Comparison of ENCODE assay signal across 16 cellular contexts in genomic region chr2:11379558-11379957, GRCh38. TPM values are rescaled to one million over a fixed set of nuclear protein-coding genes. Genes with fewer than 3 reads are reported as not detected.
DNase-seq lines count a peak whose midpoint lies in the region; ATAC-seq, FAIRE-seq and TF ChIP-seq lines count a peak whose summit lies in the region.
"Had no signal": no experiment of that assay in that cellular context is flagged by ENCODE, and none has a peak within 500 bp of the region (broad histone marks: within the 10 kb centered on the region; RNA-seq: fewer than 3 reads in every experiment).

No MANE protein-coding gene starts in this region.

- TF ChIP-seq CTCF in IMR-90 (conservative IDR thresholded peaks at IDR 0.05; ENCODE audit: low read depth, low read length) (no peak), cardiac fibroblast (IDR thresholded peaks at IDR 0.05; ENCODE audit: low read depth, low read length) (no peak), HepG2 (CRISPR knock-in tag; IDR thresholded peaks at IDR 0.05) (no peak), transverse colon (IDR thresholded peaks at IDR 0.05) (no peak)

- H2AFZ ChIP-seq in IMR-90 (replicated peaks; ENCODE audit: low read length, poor library complexity) = peak overlapping the region; percentile 73
- H2AFZ ChIP-seq in HepG2 (ENCODE audit: low read length) = no peak overlapping the region

- POLR2A ChIA-PET in IMR-90 (lab: Charles Lee; ENCODE audit: unreplicated experiment) = no interaction called here
- POLR2A ChIA-PET in HepG2 (lab: Yijun Ruan, JAX) = interaction anchor here (1.0 to 6.8 kb wide), 2 partner anchors 10 to 24 kb away, joined by 3 to 99 read pairs; no protein-coding TSS in a partner anchor

- peak overlapping the region; percentile 15 to 95; a peak in 3 of 4 replicates for H4K8ac ChIP-seq in IMR-90 (ENCODE audit: low read depth in 2 of 2, low read length in 2 of 2)

- peak overlapping the region; percentile 35 for H2BK5ac ChIP-seq in IMR-90 (ENCODE audit: low read depth, low read length, poor library complexity, severe bottlenecking)

- dilution Hi-C loops in IMR-90 (cut with HindIII; ENCODE audit: low sequenced_read_pairs, unreplicated experiment) = no loop called here

- H3K4me1 ChIP-seq in IMR-90 (ENCODE audit: control insufficient read depth, insufficient read depth, low read length) (peaks cover 29% of the 10 kb centered on the region), HepG2 (ENCODE audit: insufficient read depth, low read length) (peaks cover 75% of the 10 kb centered on the region), transverse colon (peaks cover 12 to 31% (median 30%) of the 10 kb centered on the region in 4 donors)

- DNase-seq in IMR-90 (peak; percentile 47), cardiac fibroblast (ENCODE audit: low read depth in 2 of 2) (peak; percentile 18 to 82), HepG2 (ENCODE audit: low spot score) (no peak), transverse colon (no peak), GM19240 (ENCODE audit: insufficient read length, low spot score) (no peak), midbrain (lab: John Stamatoyannopoulos, UW) (no peak)
- DNase-seq: activated naive CD4-positive, alpha-beta T cell treated with Interleukin-2 at 50 U/mL for 16 hours; central memory CD4-positive, alpha-beta T cell; DMS 273 treated with DMSO at 0.1 percent for 48 hours; mesendoderm; MM.1S; NCI-H2171; stimulated activated CD4-positive, alpha-beta T cell treated with anti-CD3 and anti-CD28 coated beads, Interleukin-4, amount 100 ng/mL, for 4 hours; stimulated activated naive CD8-positive, alpha-beta T cell treated with anti-CD3 and anti-CD28 coated beads, Interleukin-15, Interleukin-2, amounts not matched to agents 100 U/mL and 50 U/mL, for 24 hours had no signal

- no peak for TF ChIP-seq RAD21 in IMR-90 (IDR thresholded peaks at IDR 0.05; ENCODE audit: low read length)
- TF ChIP-seq RAD21 in HepG2 (CRISPR knock-in tag; IDR thresholded peaks at IDR 0.05) = no peak

- H2AK9ac ChIP-seq in IMR-90 (replicated peaks; ENCODE audit: low read depth, low read length, poor library complexity) = peak overlapping the region; percentile 46

- H3K9me1 ChIP-seq in IMR-90 (ENCODE audit: insufficient read depth, low read length) = peaks cover 24% of the 10 kb centered on the region

- H4K5ac ChIP-seq in IMR-90 (ENCODE audit: low read depth, low read length) = peak overlapping the region; percentile 81

- peak overlapping the region; percentile 95 for H3K23ac ChIP-seq in IMR-90 (ENCODE audit: low read depth, low read length)

- peak overlapping the region; percentile 95 for H3K18ac ChIP-seq in IMR-90 (ENCODE audit: low read depth, low read length)

- no peaks in the 10 kb centered on the region for H3K36me3 ChIP-seq in IMR-90 (ENCODE audit: control insufficient read depth, insufficient read depth, low read length)
- H3K36me3 ChIP-seq in HepG2 (replicated peaks in 1 of 2; ENCODE audit: control insufficient read depth in 1 of 2, insufficient read depth in 2 of 2, low read length in 2 of 2) = no peaks in the 10 kb centered on the region
- no peaks in the 10 kb centered on the region for H3K36me3 ChIP-seq in transverse colon
- H3K36me3 ChIP-seq: right atrium auricular region had no signal

- in situ Hi-C loops in IMR-90 (cut with MboI; ENCODE audit: low sequenced_read_pairs) (no loop called here), HepG2 (cut with HindIII; ENCODE audit: extremely low pct_ligation_motif_present, low pct_unique_long_range_greater_than_20kb) (no loop called here), transverse colon (cut with MboI; ENCODE audit: low pct_ligation_motif_present in 1 of 4, low pct_unique_long_range_greater_than_20kb in 1 of 4, low sequenced_read_pairs in 3 of 4) (no loop called here)

- H3K27me3 ChIP-seq in IMR-90 (ENCODE audit: control insufficient read depth, insufficient read depth, low read length) = no peaks in the 10 kb centered on the region
- H3K27me3 ChIP-seq in HepG2 (ENCODE audit: control insufficient read depth in 1 of 2, insufficient read depth in 2 of 2, low read length in 2 of 2) = no peaks in the 10 kb centered on the region
- no peaks in the 10 kb centered on the region for H3K27me3 ChIP-seq in transverse colon
- H3K27me3 ChIP-seq: right atrium auricular region had no signal

- peak overlapping the region; percentile 97 for H2BK120ac ChIP-seq in IMR-90 (ENCODE audit: low read depth, low read length)

- ATAC-seq in IMR-90 (ENCODE audit: low read depth) (peak; percentile 30; the same call in 1 of the 2 replicates), HepG2 (no peak), GM19397 (IDR thresholded peaks at IDR 0.05; ENCODE audit: unreplicated experiment) (no peak)
- ATAC-seq: stimulated activated naive CD8-positive, alpha-beta T cell treated with anti-CD3 and anti-CD28 coated beads, Interleukin-15, Interleukin-2, amounts not matched to agents 100 U/mL and 50 U/mL, for 24 hours had no signal

- no TSS peak for BruUV-seq in IMR-90 (replicated peaks; lab: Mats Ljungman, UMichigan)
- BruUV-seq in HepG2 (replicated peaks; lab: Mats Ljungman, UMichigan) = no TSS peak

- CTCF ChIA-PET in IMR-90 (lab: Yijun Ruan, JAX) (no interaction called here), HepG2 (lab: Yijun Ruan, JAX; ENCODE audit: low intra/inter-chr PET ratio, low total read pairs) (no interaction called here)

- H4K20me1 ChIP-seq in IMR-90 (ENCODE audit: insufficient read depth, low read length) = no peaks in the 10 kb centered on the region
- no peaks in the 10 kb centered on the region for H4K20me1 ChIP-seq in HepG2 (ENCODE audit: insufficient read depth, low read length)

- H3K79me2 ChIP-seq in HepG2 (ENCODE audit: insufficient read depth, low read length) = no peaks in the 10 kb centered on the region

- TF ChIP-seq POLR2A in IMR-90 (IDR thresholded peaks at IDR 0.05; ENCODE audit: low read depth, low read length) (no peak), HepG2 (IDR thresholded peaks at IDR 0.05; ENCODE audit: insufficient read depth in 1 of 2, low read depth in 2 of 2, low read length in 2 of 2) (no peak), transverse colon (IDR thresholded peaks at IDR 0.05) (no peak)

- peak overlapping the region; percentile 25; the same call in 1 of the 2 replicates for H2AK5ac ChIP-seq in IMR-90 (ENCODE audit: low read depth, low read length)

- H3K27ac ChIP-seq in IMR-90 (ENCODE audit: insufficient read depth, low read length) (peak overlapping the region; percentile 85; the same call in 1 of the 2 replicates), HepG2 (ENCODE audit: extremely low read length, insufficient read depth, low read length) (no peak overlapping the region), transverse colon (peak overlapping the region; percentile 86 to 87 (median 87))

- intact Hi-C loops in IMR-90 (cut with micrococcal nuclease) (no loop called here), HepG2 (cut with micrococcal nuclease; ENCODE audit: unreplicated experiment) (loop anchor here (5.0 kb wide), 1 partner anchor 33 kb away; no protein-coding TSS in a partner anchor), transverse colon (cut with DNase I; ENCODE audit: low total_unique reads) (no loop called here)

- peak overlapping the region; percentile 97 for H3K4ac ChIP-seq in IMR-90 (ENCODE audit: low read depth, low read length)

- FAIRE-seq in HepG2 (lab: Jason Lieb, UNC) = peak; percentile 32

- peak overlapping the region; percentile 95 for H4K91ac ChIP-seq in IMR-90 (ENCODE audit: insufficient read depth, low read depth, low read length)

- no peaks in the 10 kb centered on the region for H3K9me3 ChIP-seq in IMR-90 (ENCODE audit: control insufficient read depth, insufficient read depth, low read length)
- no peaks in the 10 kb centered on the region for H3K9me3 ChIP-seq in HepG2 (ENCODE audit: low read length)
- no peaks in the 10 kb centered on the region for H3K9me3 ChIP-seq in transverse colon
- H3K9me3 ChIP-seq: right atrium auricular region had no signal

- TF ChIP-seq EP300 in HepG2 (IDR thresholded peaks at IDR 0.05; ENCODE audit: low read depth in 2 of 2, low read length in 2 of 2) = no peak
- TF ChIP-seq EP300 in HepG2 (CRISPR knock-in tag; IDR thresholded peaks at IDR 0.05; ENCODE audit: borderline replicate concordance) = no peak
- no peak for TF ChIP-seq EP300 in transverse colon (IDR thresholded peaks at IDR 0.05; ENCODE audit: low read depth)

- H3K56ac ChIP-seq in IMR-90 (ENCODE audit: extremely low read depth, insufficient read depth, low read length) = no peak overlapping the region

- 0% methylated on average over 1 of the region's 5 CpGs; no CpG with 5 or more reads in 1 of the 2 experiments for WGBS in IMR-90 (ENCODE audit: extremely low coverage in 2 of 2, insufficient read length in 1 of 2), 2 experiments
- 17% methylated on average over 5 of the region's 5 CpGs for WGBS in HepG2 (ENCODE audit: low lambda C conversion rate)
- WGBS in transverse colon (ENCODE audit: low coverage in 1 of 2), 2 donors = 40 to 67% methylated on average over 1 to 5 of the region's 5 CpGs

- H3K9ac ChIP-seq in IMR-90 (ENCODE audit: low read depth, low read length) (peak overlapping the region; percentile 44; the same call in 1 of the 2 replicates), HepG2 (ENCODE audit: insufficient read depth, low read depth, low read length) (no peak overlapping the region)

- peak overlapping the region; percentile 98 for H2BK20ac ChIP-seq in IMR-90 (ENCODE audit: low read depth, low read length)

- H2BK15ac ChIP-seq in IMR-90 (ENCODE audit: low read depth, low read length) = peak overlapping the region; percentile 81; the same call in 2 of the 3 replicates

- peaks cover 0 to 20% of the 10 kb centered on the region in 2 experiments; a peak in 1 of 4 replicates for H3K79me1 ChIP-seq in IMR-90 (ENCODE audit: low read depth in 1 of 2, low read length in 2 of 2)

- H3K4me2 ChIP-seq in IMR-90 (ENCODE audit: low read depth, low read length) (peak overlapping the region; percentile 68), HepG2 (ENCODE audit: low read depth, low read length) (peak overlapping the region; percentile 41)

- H3K14ac ChIP-seq in IMR-90 (replicated peaks; ENCODE audit: low read depth, low read length) = peak overlapping the region; percentile 76

- H3K4me3 ChIP-seq in IMR-90 (ENCODE audit: insufficient read depth, low read depth, low read length) (no peak overlapping the region), cardiac fibroblast (replicated peaks in 1 of 2; ENCODE audit: low read depth in 2 of 2, low read length in 2 of 2) (no peak overlapping the region), HepG2 (replicated peaks in 1 of 3; ENCODE audit: insufficient read depth in 1 of 3, low read depth in 2 of 3, low read length in 3 of 3) (no peak overlapping the region), transverse colon (no peak overlapping the region)
- H3K4me3 ChIP-seq: right atrium auricular region had no signal

RNA-seq across cellular contexts. Expression of gene ROCK2, which starts 35.1 kb away (rescaled TPM):
- total RNA-seq in IMR-90 (2012; rRNA removed) (28.3 and 59.7 TPM in 2 replicates), HepG2 (2016; rRNA removed; fragmentation: Illumina TruSeq; extraction: Trizol) (119 and 174 TPM in 2 replicates), transverse colon (10 to 100 TPM; 53.9 to 93.0 (median 74.7) TPM)
- polyA plus RNA-seq in IMR-90 (2012; rRNA removed) (7.1 and 9.0 TPM in 2 replicates), HepG2 (2011; rRNA removed) (31.9 and 38.1 TPM in 2 replicates)
- polyA plus RNA-seq in IMR-90 (2012; cell fraction: cytosol; rRNA removed) = 1.2 and 1.8 TPM in 2 replicates
- polyA plus RNA-seq in IMR-90 (2012; cell fraction: nucleus; rRNA removed; ENCODE audit: low replicate concordance) = 1.1 and 6.1 TPM in 2 replicates
- total RNA-seq in HepG2 (2016; cell fraction: cytosol; rRNA removed; fragmentation: Illumina TruSeq; extraction: Trizol; ENCODE audit: low read depth) = 13.0 and 13.5 TPM in 2 replicates
- total RNA-seq in HepG2 (2016; cell fraction: insoluble cytoplasmic fraction; rRNA removed; fragmentation: Illumina TruSeq; extraction: Trizol) = 112 and 164 TPM in 2 replicates
- 35.2 and 39.5 TPM in 2 replicates for total RNA-seq in HepG2 (2016; cell fraction: membrane; rRNA removed; fragmentation: Illumina TruSeq; extraction: Trizol)
- total RNA-seq in HepG2 (2016; cell fraction: nucleus; rRNA removed; fragmentation: Illumina TruSeq; extraction: Trizol) = 134 and 149 TPM in 2 replicates
- polyA plus RNA-seq in HepG2 (2011; cell fraction: cytosol; rRNA removed) = 14.6 and 24.9 TPM in 2 replicates
- 19.3 and 29.4 TPM in 2 replicates for polyA plus RNA-seq in HepG2 (2011; cell fraction: nucleus; rRNA removed)
- polyA plus RNA-seq in HepG2 (2012) = 62.4 and 98.0 TPM in 2 replicates
- 1.6 and 1.8 TPM in 2 replicates for polyA plus RNA-seq in HepG2 (2016; cell fraction: cytosol; fragmentation: Illumina TruSeq; extraction: Trizol; ENCODE audit: low read depth)
- polyA plus RNA-seq in HepG2 (2016; cell fraction: insoluble cytoplasmic fraction; fragmentation: Illumina TruSeq; extraction: Trizol; ENCODE audit: low read depth) = 87.7 and 90.4 TPM in 2 replicates
- polyA plus RNA-seq in HepG2 (2016; cell fraction: membrane; fragmentation: Illumina TruSeq; extraction: Trizol; ENCODE audit: low read depth) = 6.9 and 8.4 TPM in 2 replicates
- polyA plus RNA-seq in HepG2 (2016; cell fraction: nucleus; fragmentation: Illumina TruSeq; extraction: Trizol; ENCODE audit: insufficient read depth, low read depth) = 77.5 and 87.9 TPM in 2 replicates
- polyA minus RNA-seq in HepG2 (2011; rRNA and poly(A)+ RNA removed; ENCODE audit: low replicate concordance) = 17.3 and 25.8 TPM in 2 replicates
- 82.6 and 95.3 TPM in 2 replicates for polyA minus RNA-seq in HepG2 (2011; cell fraction: cytosol; rRNA and poly(A)+ RNA removed)
- 275 and 284 TPM in 2 replicates for polyA minus RNA-seq in HepG2 (2011; cell fraction: nucleus; rRNA and poly(A)+ RNA removed)

Comparison
In these comparisons a context has a peak if more than half of its experiments do, and no peak if none do; other contexts are left out.
1. DNase-seq: peak in IMR-90 (single experiment) and cardiac fibroblast (2 of 2); none in HepG2 (single experiment), transverse colon (single experiment), GM19240 (single experiment) and midbrain (single experiment).